In genomic region chr20:52402950-52403349, GRCh38 we compare ENCODE assay signal across 18 cellular contexts.
DNase-seq lines count a peak whose midpoint lies in the region; ATAC-seq, FAIRE-seq and TF ChIP-seq lines count a peak whose summit lies in the region.
"Had no signal": no experiment of that assay in that cellular context is flagged by ENCODE, and none has a peak within 500 bp of the region (broad histone marks: within the 10 kb centered on the region; RNA-seq: fewer than 3 reads in every experiment).

No MANE protein-coding gene starts in this region.

- H3K4me3 Mint-ChIP-seq in central memory CD8-positive, alpha-beta T cell: peak overlapping the region; percentile 47
- H3K4me3 Mint-ChIP-seq: nephron progenitor cell had no signal

- DNase-seq in GM12891 (ENCODE audit: insufficient read length, low spot score): no peak
- DNase-seq in central memory CD8-positive, alpha-beta T cell (ENCODE audit: low spot score in 2 of 2): no peak
- no peak for DNase-seq in mesenteric fat pad (ENCODE audit: low spot score)
- DNase-seq in NCI-H526 (lab: John Stamatoyannopoulos, UW): no peak
- DNase-seq in ureter (ENCODE audit: low spot score): no peak
- DNase-seq: activated CD4-positive, alpha-beta T cell treated with anti-CD3 and anti-CD28 coated beads for 4 hours; AML-193; Calu3; islet precursor cell; mammary epithelial cell; NCI-H1694 treated with DMSO at 0.1 percent for 48 hours; NCI-H524; nephron progenitor cell; OCI-M1; thyroid gland had no signal

- ATAC-seq in GM18867 (IDR thresholded peaks at IDR 0.05; ENCODE audit: unreplicated experiment) (peak; percentile 76), HG02973 (IDR thresholded peaks at IDR 0.05; ENCODE audit: unreplicated experiment) (peak; percentile 40)
- peak; percentile 47 for ATAC-seq in central memory CD8-positive, alpha-beta T cell (replicated peaks; ENCODE audit: extremely low read depth, poor library complexity, severe bottlenecking)

- peaks cover 3% of the 10 kb centered on the region for H3K36me3 Mint-ChIP-seq in central memory CD8-positive, alpha-beta T cell (ENCODE audit: insufficient read depth)

- H3K27ac Mint-ChIP-seq in central memory CD8-positive, alpha-beta T cell (ENCODE audit: low read depth): peak overlapping the region; percentile 83
- H3K27ac Mint-ChIP-seq: nephron progenitor cell had no signal

- H3K4me1 Mint-ChIP-seq in central memory CD8-positive, alpha-beta T cell: peaks cover 71% of the 10 kb centered on the region
- H3K4me1 Mint-ChIP-seq: nephron progenitor cell had no signal

- H3K9me3 Mint-ChIP-seq in central memory CD8-positive, alpha-beta T cell: peaks cover 14% of the 10 kb centered on the region

- no peaks in the 10 kb centered on the region for H3K27me3 Mint-ChIP-seq in central memory CD8-positive, alpha-beta T cell

- no peak for TF ChIP-seq POLR2A in GM12891 (IDR thresholded peaks at IDR 0.05; ENCODE audit: low read depth, low read length)

- FAIRE-seq in GM12891 (lab: Jason Lieb, UNC): peak; percentile 63
- FAIRE-seq: astrocyte had no signal

TF ChIP-seq in GM12891, 5 proteins besides CTCF, POLR2A, EP300 and RAD21:
- no peak for TF ChIP-seq POLR2AphosphoS5 (IDR thresholded peaks at IDR 0.05; ENCODE audit: low read depth, low read length)
- TF ChIP-seq TAF1 (IDR thresholded peaks at IDR 0.05; ENCODE audit: low read depth, low read length): no peak
